17 cellular contexts compared by ENCODE assay signal in the genomic region with DNA sequence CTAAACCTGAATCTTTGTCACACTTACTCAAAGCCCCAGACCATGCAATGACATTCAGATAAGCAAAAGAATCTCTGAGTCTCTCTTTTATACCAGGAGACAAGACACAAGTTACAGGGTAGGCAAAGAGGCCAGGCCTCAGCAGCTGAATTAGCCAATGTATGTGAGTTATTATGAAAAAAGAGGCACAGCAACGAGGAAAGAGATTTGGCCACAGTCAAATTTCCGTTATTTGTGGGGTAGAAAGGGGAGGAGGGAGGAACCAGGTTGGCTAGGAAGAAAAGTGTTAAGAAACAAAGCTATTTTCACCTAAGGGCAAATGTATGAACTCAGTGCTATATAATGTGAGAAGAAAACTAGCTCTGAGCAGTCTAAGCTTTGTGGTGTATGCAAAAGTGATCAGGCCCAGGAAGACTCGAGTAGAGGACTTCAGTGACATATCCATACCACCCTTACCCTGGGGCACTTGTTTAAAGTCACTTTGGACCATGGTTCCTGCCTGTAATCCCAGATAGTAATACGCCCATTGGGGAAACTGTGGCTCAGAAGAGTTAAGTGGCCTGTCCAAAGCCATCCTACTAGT. TPM values are rescaled to one million over a fixed set of nuclear protein-coding genes. Genes with fewer than 3 reads are reported as not detected.
A peak's percentile ranks its signal among the peaks of the same experiment; 100 is the strongest.
DNase-seq lines count a peak whose midpoint lies in the region; ATAC-seq lines count a peak whose summit lies in the region.
"Had no signal": no experiment of that assay in that cellular context is flagged by ENCODE, and none has a peak within 500 bp of the region (broad histone marks: within the 10 kb centered on the region; RNA-seq: fewer than 3 reads in every experiment).

No MANE protein-coding gene starts in this region.

- DNase-seq in stimulated activated naive CD8-positive, alpha-beta T cell treated with anti-CD3 and anti-CD28 coated beads, Interleukin-15, amount 100 ng/mL, for 72 hours: no peak
- DNase-seq in stimulated activated naive CD8-positive, alpha-beta T cell treated with anti-CD3 and anti-CD28 coated beads, Interleukin-15, Interleukin-2, amounts not matched to agents 100 U/mL and 50 U/mL, for 24 hours: no peak
- DNase-seq in MV-4-11 (lab: John Stamatoyannopoulos, UW) (peak; percentile 55), NCI-H146 (lab: John Stamatoyannopoulos, UW) (no peak), NCI-H1417 treated with DMSO at 0.1 percent for 48 hours (lab: John Stamatoyannopoulos, UW) (no peak), EL (no peak)
- DNase-seq in natural killer cell treated with Interleukin-12 subunit alpha and Interleukin-12 subunit beta and Interleukin-15 and Interleukin-18, amount 100 ng/mL, for 72 hours (ENCODE audit: low spot score): no peak
- DNase-seq: DMS79 treated with DMSO at 0.1 percent for 48 hours, GDM1, H9, NCI-H1048, NCI-H187, NCI-H446, NCI-H69, PC-3 had no signal

- no peak overlapping the region for H3K4me3 Mint-ChIP-seq in stimulated activated naive CD8-positive, alpha-beta T cell treated with anti-CD3 and anti-CD28 coated beads, Interleukin-15, amount 100 ng/mL, for 72 hours
- no peak overlapping the region for H3K4me3 Mint-ChIP-seq in natural killer cell treated with Interleukin-12 subunit alpha and Interleukin-12 subunit beta and Interleukin-15 and Interleukin-18, amount 100 ng/mL, for 72 hours
- H3K4me3 Mint-ChIP-seq: H9 had no signal

- no peak overlapping the region for H3K27ac Mint-ChIP-seq in stimulated activated naive CD8-positive, alpha-beta T cell treated with anti-CD3 and anti-CD28 coated beads, Interleukin-15, amount 100 ng/mL, for 72 hours
- H3K27ac Mint-ChIP-seq in natural killer cell treated with Interleukin-12 subunit alpha and Interleukin-12 subunit beta and Interleukin-15 and Interleukin-18, amount 100 ng/mL, for 72 hours: no peak overlapping the region
- H3K27ac Mint-ChIP-seq: H9 had no signal

- peaks cover 0 to 3% of the 10 kb centered on the region in 2 donors for H3K9me3 Mint-ChIP-seq in stimulated activated naive CD8-positive, alpha-beta T cell treated with anti-CD3 and anti-CD28 coated beads, Interleukin-15, amount 100 ng/mL, for 72 hours
- H3K9me3 Mint-ChIP-seq in natural killer cell treated with Interleukin-12 subunit alpha and Interleukin-12 subunit beta and Interleukin-15 and Interleukin-18, amount 100 ng/mL, for 72 hours: no peaks in the 10 kb centered on the region
- H3K9me3 Mint-ChIP-seq: H9 had no signal

- peaks cover 7% of the 10 kb centered on the region for H3K27me3 Mint-ChIP-seq in stimulated activated naive CD8-positive, alpha-beta T cell treated with anti-CD3 and anti-CD28 coated beads, Interleukin-15, amount 100 ng/mL, for 72 hours
- H3K27me3 Mint-ChIP-seq in natural killer cell treated with Interleukin-12 subunit alpha and Interleukin-12 subunit beta and Interleukin-15 and Interleukin-18, amount 100 ng/mL, for 72 hours: peaks cover 5% of the 10 kb centered on the region in 2 donors

- peak; percentile 33 for ATAC-seq in stimulated activated naive CD8-positive, alpha-beta T cell treated with anti-CD3 and anti-CD28 coated beads, Interleukin-15, amount 100 ng/mL, for 72 hours
- ATAC-seq in stimulated activated naive CD8-positive, alpha-beta T cell treated with anti-CD3 and anti-CD28 coated beads, Interleukin-15, Interleukin-2, amounts not matched to agents 100 U/mL and 50 U/mL, for 24 hours: no peak
- ATAC-seq in natural killer cell treated with Interleukin-12 subunit alpha and Interleukin-12 subunit beta and Interleukin-15 and Interleukin-18, amount 100 ng/mL, for 72 hours: peak; percentile 43 to 52
- no peak for ATAC-seq in GM18519 (IDR thresholded peaks at IDR 0.05; ENCODE audit: low FRiP score, unreplicated experiment)
- ATAC-seq: GM12878, PC-3 had no signal

- no peaks in the 10 kb centered on the region for H3K36me3 Mint-ChIP-seq in natural killer cell treated with Interleukin-12 subunit alpha and Interleukin-12 subunit beta and Interleukin-15 and Interleukin-18, amount 100 ng/mL, for 72 hours

- no peaks in the 10 kb centered on the region for H3K4me1 Mint-ChIP-seq in stimulated activated naive CD8-positive, alpha-beta T cell treated with anti-CD3 and anti-CD28 coated beads, Interleukin-15, amount 100 ng/mL, for 72 hours
- peaks cover 5 to 6% of the 10 kb centered on the region in 2 donors for H3K4me1 Mint-ChIP-seq in natural killer cell treated with Interleukin-12 subunit alpha and Interleukin-12 subunit beta and Interleukin-15 and Interleukin-18, amount 100 ng/mL, for 72 hours (ENCODE audit: low read depth in 2 of 2)

RNA-seq across cellular contexts. Expression of gene IPCEF1, which starts 19.1 kb away (rescaled TPM):
- total RNA-seq in natural killer cell treated with Interleukin-12 subunit alpha and Interleukin-12 subunit beta and Interleukin-15 and Interleukin-18, amount 100 ng/mL, for 72 hours: 10 to 100 TPM; 29.6 to 45.9 TPM

Comparison
In these comparisons a context has a peak if more than half of its experiments do, and no peak if none do; other contexts are left out.
1. ATAC-seq: peak in stimulated activated naive CD8-positive, alpha-beta T cell treated with anti-CD3 and anti-CD28 coated beads, Interleukin-15, amount 100 ng/mL, for 72 hours (single experiment) and natural killer cell treated with Interleukin-12 subunit alpha and Interleukin-12 subunit beta and Interleukin-15 and Interleukin-18, amount 100 ng/mL, for 72 hours (2 of 2); none in stimulated activated naive CD8-positive, alpha-beta T cell treated with anti-CD3 and anti-CD28 coated beads, Interleukin-15, Interleukin-2, amounts not matched to agents 100 U/mL and 50 U/mL, for 24 hours (single experiment) and GM18519 (single experiment).